Comparison of ENCODE assay signal across 8 cellular contexts in genomic region chr1:1000357-1001056, GRCh38. TPM values are rescaled to one million over a fixed set of nuclear protein-coding genes. Genes with fewer than 3 reads are reported as not detected.
DNase-seq lines count a peak whose midpoint lies in the region; ATAC-seq lines count a peak whose summit lies in the region.

No MANE protein-coding gene starts in this region.

- H3K4me1 ChIP-seq in right cardiac atrium (ENCODE audit: control insufficient read depth, insufficient read depth, low read length), result peaks cover 8% of the 10 kb centered on the region

- intact Hi-C loops in right cardiac atrium (cut with DNase I), result no loop called here

- ATAC-seq in HG03432 (IDR thresholded peaks at IDR 0.05; ENCODE audit: unreplicated experiment) (peak; percentile 17), right cardiac atrium (peak; percentile 64 to 65), HG03095 (IDR thresholded peaks at IDR 0.05; ENCODE audit: unreplicated experiment) (no peak)

- peak; percentile 68 for DNase-seq in DMS153 treated with DMSO at 0.1 percent for 48 hours (lab: John Stamatoyannopoulos, UW; ENCODE audit: unreplicated experiment)
- DNase-seq in T-helper 1 cell, result peak; percentile 42 to 70 (median 64)
- peak in 51 of 58 donors; percentile 25 to 89 (median 63) for DNase-seq in anterior cingulate cortex (lab: John Stamatoyannopoulos, UW)
- DNase-seq in right cardiac atrium, result peak; percentile 87 to 94 (median 88)
- DNase-seq in retina, result peak; percentile 96
- DNase-seq in NCI-H2107 treated with DMSO at 0.1 percent for 48 hours (lab: John Stamatoyannopoulos, UW; ENCODE audit: unreplicated experiment), result no peak

- no peaks in the 10 kb centered on the region for H3K9me3 ChIP-seq in right cardiac atrium (ENCODE audit: control insufficient read depth, low read length)

- no peaks in the 10 kb centered on the region for H3K27me3 ChIP-seq in right cardiac atrium (ENCODE audit: control insufficient read depth, insufficient read depth)

- H3K4me3 ChIP-seq in right cardiac atrium (ENCODE audit: low read length), result peak overlapping the region; percentile 60

- under 1% methylated on average over 75 of the region's 75 CpGs for WGBS in right cardiac atrium

- peak overlapping the region; percentile 79 for H3K27ac ChIP-seq in right cardiac atrium (ENCODE audit: low read length)

RNA-seq across cellular contexts. Expression of gene HES4, which starts 0.6 kb away (rescaled TPM):
- 10 to 100 TPM; 37.3 to 62.5 (median 38.6) TPM for total RNA-seq in right cardiac atrium
- polyA plus RNA-seq in right cardiac atrium, result 25.7 TPM

RNA-seq across cellular contexts. Expression of gene ISG15, which starts 12.8 kb away (rescaled TPM):
- 10 to 100 TPM; 16.1 to 36.4 (median 21.6) TPM for total RNA-seq in right cardiac atrium
- 65.5 TPM for polyA plus RNA-seq in right cardiac atrium

RNA-seq across cellular contexts. Expression of gene PERM1, which starts 18.6 kb away (rescaled TPM):
- total RNA-seq in right cardiac atrium, result 10 to 100 TPM; 44.4 to 78.0 (median 57.4) TPM
- polyA plus RNA-seq in right cardiac atrium, result 112 TPM

RNA-seq across cellular contexts. Expression of gene AGRN, which starts 19.4 kb away (rescaled TPM):
- 10 to 100 TPM; 17.1 to 26.4 (median 21.4) TPM for total RNA-seq in right cardiac atrium
- 12.0 TPM for polyA plus RNA-seq in right cardiac atrium

RNA-seq across cellular contexts. Expression of gene PLEKHN1, which starts 34.2 kb away (rescaled TPM):
- total RNA-seq in right cardiac atrium, result under 1 TPM in 1 of 4 donors, not detected in 3; 0.41 TPM
- 0.14 TPM for polyA plus RNA-seq in right cardiac atrium
